Comparison of ENCODE assay signal across 22 cellular contexts in the genomic region with DNA sequence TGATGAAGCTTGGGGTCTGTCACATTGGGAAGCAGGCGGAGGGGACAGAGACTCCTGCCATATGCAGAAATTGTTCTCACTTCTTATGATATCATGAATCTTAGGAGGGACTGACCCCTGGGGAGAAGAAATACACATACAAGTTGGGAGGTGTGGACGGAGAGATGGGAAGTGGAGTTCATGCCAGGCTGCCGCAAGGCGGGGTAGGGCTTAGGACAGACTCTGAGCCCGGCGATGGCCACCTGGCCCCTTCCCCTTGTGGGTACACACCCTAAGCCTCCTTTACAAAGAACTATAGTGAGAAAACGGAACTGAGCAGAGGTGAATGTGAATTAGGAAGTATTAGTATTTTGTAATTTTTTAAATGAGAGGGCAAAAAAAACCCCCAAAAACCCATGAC.
DNase-seq lines count a peak whose midpoint lies in the region; ATAC-seq and TF ChIP-seq lines count a peak whose summit lies in the region.
"Had no signal": no experiment of that assay in that cellular context is flagged by ENCODE, and none has a peak within 500 bp of the region (broad histone marks: within the 10 kb centered on the region; RNA-seq: fewer than 3 reads in every experiment).

No MANE protein-coding gene starts in this region.

- ATAC-seq in SK-N-SH treated with all-trans-retinoic acid at 6 μM for 48 hours, result no peak
- ATAC-seq: A549; CD8-positive, alpha-beta T cell; HCT116 had no signal

- H3K79me2 ChIP-seq in trophoblast cell (ENCODE audit: control insufficient read depth, insufficient read depth, low read length, poor library complexity), result no peaks in the 10 kb centered on the region

- H3K36me3 Mint-ChIP-seq in activated naive CD4-positive, alpha-beta T cell treated with anti-CD3 and anti-CD28 coated beads, Interleukin-2, amount 50 U/mL, for 24 hours, result no peaks in the 10 kb centered on the region
- H3K36me3 Mint-ChIP-seq: CD4-positive, CD25-positive, alpha-beta regulatory T cell; CD8-positive, alpha-beta T cell had no signal

- no peak for TF ChIP-seq CTCF in GM10266 (IDR thresholded peaks at IDR 0.05; ENCODE audit: control insufficient read depth, insufficient read depth, low read depth, missing control alignments)

- no peak overlapping the region for H3K18ac ChIP-seq in trophoblast cell (ENCODE audit: low read length)

- H3K4me2 ChIP-seq in trophoblast cell (ENCODE audit: low read length), result no peak overlapping the region
- H3K4me2 ChIP-seq: A549 had no signal

- H3K4ac ChIP-seq in trophoblast cell (ENCODE audit: low read depth, low read length), result no peak overlapping the region

- no peak overlapping the region for H3K9ac ChIP-seq in trophoblast cell (ENCODE audit: low read length)
- H3K9ac ChIP-seq: GM23248 had no signal

- no peak overlapping the region for H3K4me3 ChIP-seq in trophoblast cell (ENCODE audit: low read depth, low read length)
- H3K4me3 ChIP-seq: A549, GM23248 had no signal

- peak overlapping the region; percentile 18 for H3K27ac Mint-ChIP-seq in activated naive CD4-positive, alpha-beta T cell treated with anti-CD3 and anti-CD28 coated beads, Interleukin-2, amount 50 U/mL, for 24 hours
- H3K27ac Mint-ChIP-seq: CD8-positive, alpha-beta T cell had no signal

- H4K12ac ChIP-seq in trophoblast cell (ENCODE audit: low read depth, low read length), result no peak overlapping the region

- no peak overlapping the region for H2AFZ ChIP-seq in trophoblast cell (ENCODE audit: insufficient read depth, low read length, poor library complexity)

- no peaks in the 10 kb centered on the region for H3K9me3 ChIP-seq in trophoblast cell (ENCODE audit: insufficient read depth, low read depth, low read length)
- H3K9me3 ChIP-seq: A549, BE2C, Caco-2 had no signal

- H3K23ac ChIP-seq in trophoblast cell (ENCODE audit: low read length), result no peak overlapping the region

- H3K4me3 Mint-ChIP-seq in activated naive CD4-positive, alpha-beta T cell treated with anti-CD3 and anti-CD28 coated beads, Interleukin-2, amount 50 U/mL, for 24 hours, result no peak overlapping the region
- H3K4me3 Mint-ChIP-seq: CD4-positive, CD25-positive, alpha-beta regulatory T cell; CD8-positive, alpha-beta T cell had no signal

- WGBS in trophoblast cell (ENCODE audit: extremely low coverage, insufficient coverage, insufficient read length), result 100% methylated on average over 1 of the region's 7 CpGs

- peaks cover 5% of the 10 kb centered on the region for H3K9me3 Mint-ChIP-seq in activated naive CD4-positive, alpha-beta T cell treated with anti-CD3 and anti-CD28 coated beads, Interleukin-2, amount 50 U/mL, for 24 hours
- H3K9me3 Mint-ChIP-seq: CD8-positive, alpha-beta T cell had no signal

- no peak for DNase-seq in activated naive CD4-positive, alpha-beta T cell treated with anti-CD3 and anti-CD28 coated beads, Interleukin-2, amount 50 U/mL, for 16 hours
- DNase-seq in MV-4-11 (lab: John Stamatoyannopoulos, UW) (peak; percentile 11), trophoblast cell (no peak), GM10266 (ENCODE audit: extremely low spot score) (no peak), globus pallidus (ENCODE audit: low spot score) (no peak)
- DNase-seq: 8988T; ACHN; AML-193; BE2C; Caco-2; CD4-positive, CD25-positive, alpha-beta regulatory T cell; CD8-positive, alpha-beta T cell; DMS153; EL; GDM1; H7 had no signal

- H2BK5ac ChIP-seq in trophoblast cell (ENCODE audit: low read depth, low read length, poor library complexity), result peak overlapping the region; percentile 54

- H3K79me1 ChIP-seq in trophoblast cell (ENCODE audit: low read length), result peaks cover 3% of the 10 kb centered on the region

- peaks cover 10% of the 10 kb centered on the region for H3K4me1 Mint-ChIP-seq in activated naive CD4-positive, alpha-beta T cell treated with anti-CD3 and anti-CD28 coated beads, Interleukin-2, amount 50 U/mL, for 24 hours
- H3K4me1 Mint-ChIP-seq: CD4-positive, CD25-positive, alpha-beta regulatory T cell had no signal

- H3K36me3 ChIP-seq in trophoblast cell (ENCODE audit: control insufficient read depth in 1 of 2, insufficient read depth in 2 of 2, low read length in 2 of 2), result no peaks in the 10 kb centered on the region
- H3K36me3 ChIP-seq: BE2C had no signal

- peak overlapping the region; percentile 59 for H4K91ac ChIP-seq in trophoblast cell (ENCODE audit: low read depth, low read length)

- H3K27me3 ChIP-seq in trophoblast cell (ENCODE audit: insufficient read depth, low read length), result no peaks in the 10 kb centered on the region

- H2BK12ac ChIP-seq in trophoblast cell (ENCODE audit: low read length), result peak overlapping the region; percentile 32

- peak overlapping the region; percentile 44 for H3K14ac ChIP-seq in trophoblast cell (ENCODE audit: low read length)

- H3K27ac ChIP-seq in trophoblast cell (ENCODE audit: low read depth, low read length), result no peak overlapping the region
- H3K27ac ChIP-seq: A549, C4-2B, GM23248 had no signal

- H3K4me1 ChIP-seq in trophoblast cell (ENCODE audit: control insufficient read depth in 1 of 2, insufficient read depth in 2 of 2, low read length in 2 of 2), result no peaks in the 10 kb centered on the region
- H3K4me1 ChIP-seq: A549, BE2C, Caco-2 had no signal

- H2AK5ac ChIP-seq in trophoblast cell (ENCODE audit: low read length), result peak overlapping the region; percentile 69

- H4K8ac ChIP-seq in trophoblast cell (ENCODE audit: low read depth, low read length), result no peak overlapping the region

- peaks cover 12% of the 10 kb centered on the region for H3K27me3 Mint-ChIP-seq in activated naive CD4-positive, alpha-beta T cell treated with anti-CD3 and anti-CD28 coated beads, Interleukin-2, amount 50 U/mL, for 24 hours
- H3K27me3 Mint-ChIP-seq: CD4-positive, CD25-positive, alpha-beta regulatory T cell had no signal

- peak overlapping the region; percentile 70 for H2BK120ac ChIP-seq in trophoblast cell (ENCODE audit: insufficient read depth, low read length, poor library complexity)

TF ChIP-seq in SK-N-SH treated with all-trans-retinoic acid at 6 μM for 48 hours, 23 proteins besides CTCF, POLR2A, EP300 and RAD21 (continues in another document):
- no peak for TF ChIP-seq ZNF565 (CRISPR knock-in tag; conservative IDR thresholded peaks at IDR 0.05; ENCODE audit: low read depth)
- no peak for TF ChIP-seq ZNF70 (CRISPR knock-in tag; IDR thresholded peaks at IDR 0.05)
- TF ChIP-seq, protein P1, sequence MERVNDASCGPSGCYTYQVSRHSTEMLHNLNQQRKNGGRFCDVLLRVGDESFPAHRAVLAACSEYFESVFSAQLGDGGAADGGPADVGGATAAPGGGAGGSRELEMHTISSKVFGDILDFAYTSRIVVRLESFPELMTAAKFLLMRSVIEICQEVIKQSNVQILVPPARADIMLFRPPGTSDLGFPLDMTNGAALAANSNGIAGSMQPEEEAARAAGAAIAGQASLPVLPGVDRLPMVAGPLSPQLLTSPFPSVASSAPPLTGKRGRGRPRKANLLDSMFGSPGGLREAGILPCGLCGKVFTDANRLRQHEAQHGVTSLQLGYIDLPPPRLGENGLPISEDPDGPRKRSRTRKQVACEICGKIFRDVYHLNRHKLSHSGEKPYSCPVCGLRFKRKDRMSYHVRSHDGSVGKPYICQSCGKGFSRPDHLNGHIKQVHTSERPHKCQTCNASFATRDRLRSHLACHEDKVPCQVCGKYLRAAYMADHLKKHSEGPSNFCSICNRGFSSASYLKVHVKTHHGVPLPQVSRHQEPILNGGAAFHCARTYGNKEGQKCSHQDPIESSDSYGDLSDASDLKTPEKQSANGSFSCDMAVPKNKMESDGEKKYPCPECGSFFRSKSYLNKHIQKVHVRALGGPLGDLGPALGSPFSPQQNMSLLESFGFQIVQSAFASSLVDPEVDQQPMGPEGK (CRISPR knock-in tag; IDR thresholded peaks at IDR 0.05; ENCODE audit: borderline replicate concordance), result no peak
- TF ChIP-seq ZFP30 (CRISPR knock-in tag; IDR thresholded peaks at IDR 0.05), result no peak
- TF ChIP-seq BACH2 (CRISPR knock-in tag; IDR thresholded peaks at IDR 0.05; ENCODE audit: borderline replicate concordance), result no peak
- TF ChIP-seq TCF4 (CRISPR knock-in tag; IDR thresholded peaks at IDR 0.05; ENCODE audit: borderline replicate concordance), result no peak
- TF ChIP-seq SNAI2 (CRISPR knock-in tag; IDR thresholded peaks at IDR 0.05), result no peak
- TF ChIP-seq, protein P2, sequence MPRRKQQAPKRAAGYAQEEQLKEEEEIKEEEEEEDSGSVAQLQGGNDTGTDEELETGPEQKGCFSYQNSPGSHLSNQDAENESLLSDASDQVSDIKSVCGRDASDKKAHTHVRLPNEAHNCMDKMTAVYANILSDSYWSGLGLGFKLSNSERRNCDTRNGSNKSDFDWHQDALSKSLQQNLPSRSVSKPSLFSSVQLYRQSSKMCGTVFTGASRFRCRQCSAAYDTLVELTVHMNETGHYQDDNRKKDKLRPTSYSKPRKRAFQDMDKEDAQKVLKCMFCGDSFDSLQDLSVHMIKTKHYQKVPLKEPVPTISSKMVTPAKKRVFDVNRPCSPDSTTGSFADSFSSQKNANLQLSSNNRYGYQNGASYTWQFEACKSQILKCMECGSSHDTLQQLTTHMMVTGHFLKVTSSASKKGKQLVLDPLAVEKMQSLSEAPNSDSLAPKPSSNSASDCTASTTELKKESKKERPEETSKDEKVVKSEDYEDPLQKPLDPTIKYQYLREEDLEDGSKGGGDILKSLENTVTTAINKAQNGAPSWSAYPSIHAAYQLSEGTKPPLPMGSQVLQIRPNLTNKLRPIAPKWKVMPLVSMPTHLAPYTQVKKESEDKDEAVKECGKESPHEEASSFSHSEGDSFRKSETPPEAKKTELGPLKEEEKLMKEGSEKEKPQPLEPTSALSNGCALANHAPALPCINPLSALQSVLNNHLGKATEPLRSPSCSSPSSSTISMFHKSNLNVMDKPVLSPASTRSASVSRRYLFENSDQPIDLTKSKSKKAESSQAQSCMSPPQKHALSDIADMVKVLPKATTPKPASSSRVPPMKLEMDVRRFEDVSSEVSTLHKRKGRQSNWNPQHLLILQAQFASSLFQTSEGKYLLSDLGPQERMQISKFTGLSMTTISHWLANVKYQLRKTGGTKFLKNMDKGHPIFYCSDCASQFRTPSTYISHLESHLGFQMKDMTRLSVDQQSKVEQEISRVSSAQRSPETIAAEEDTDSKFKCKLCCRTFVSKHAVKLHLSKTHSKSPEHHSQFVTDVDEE (CRISPR knock-in tag; IDR thresholded peaks at IDR 0.05), result no peak
- TF ChIP-seq GLIS3 (CRISPR knock-in tag; IDR thresholded peaks at IDR 0.05), result no peak
- TF ChIP-seq, protein P3, sequence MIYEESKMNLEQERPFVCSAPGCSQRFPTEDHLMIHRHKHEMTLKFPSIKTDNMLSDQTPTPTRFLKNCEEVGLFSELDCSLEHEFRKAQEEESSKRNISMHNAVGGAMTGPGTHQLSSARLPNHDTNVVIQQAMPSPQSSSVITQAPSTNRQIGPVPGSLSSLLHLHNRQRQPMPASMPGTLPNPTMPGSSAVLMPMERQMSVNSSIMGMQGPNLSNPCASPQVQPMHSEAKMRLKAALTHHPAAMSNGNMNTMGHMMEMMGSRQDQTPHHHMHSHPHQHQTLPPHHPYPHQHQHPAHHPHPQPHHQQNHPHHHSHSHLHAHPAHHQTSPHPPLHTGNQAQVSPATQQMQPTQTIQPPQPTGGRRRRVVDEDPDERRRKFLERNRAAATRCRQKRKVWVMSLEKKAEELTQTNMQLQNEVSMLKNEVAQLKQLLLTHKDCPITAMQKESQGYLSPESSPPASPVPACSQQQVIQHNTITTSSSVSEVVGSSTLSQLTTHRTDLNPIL (CRISPR knock-in tag; IDR thresholded peaks at IDR 0.05; ENCODE audit: low read depth), result no peak
- TF ChIP-seq ESRRG (CRISPR knock-in tag; IDR thresholded peaks at IDR 0.05), result no peak
